8 cellular contexts compared by ENCODE assay signal in the genomic region with DNA sequence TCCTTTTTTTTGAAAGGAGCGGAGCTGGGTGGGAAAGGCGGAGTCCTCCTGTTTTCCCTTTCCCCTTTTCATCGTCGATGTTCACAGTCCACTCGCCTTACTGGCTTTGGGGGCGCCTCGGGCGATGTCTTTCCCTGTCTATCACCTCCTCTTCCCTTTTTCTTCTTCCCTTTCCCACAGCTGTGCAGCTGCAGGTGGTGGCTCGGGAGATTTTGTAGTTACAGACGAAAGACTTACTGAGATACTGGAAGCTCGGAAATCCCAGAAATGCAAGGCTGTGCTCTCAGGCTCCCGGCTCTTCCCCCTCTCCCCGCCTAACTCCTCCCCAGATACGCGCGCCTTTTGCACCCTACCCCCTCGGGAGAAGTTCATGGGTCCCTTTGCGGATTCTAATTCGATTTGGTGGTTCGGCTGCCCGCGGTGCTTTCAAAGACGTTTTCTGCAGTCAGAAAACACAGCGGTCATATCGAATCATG. TPM values are rescaled to one million over a fixed set of nuclear protein-coding genes. Genes with fewer than 3 reads are reported as not detected.
DNase-seq lines count a peak whose midpoint lies in the region; ATAC-seq and TF ChIP-seq lines count a peak whose summit lies in the region.

No MANE protein-coding gene starts in this region.

- TF ChIP-seq CTCF in ascending aorta (IDR thresholded peaks at IDR 0.05) (no peak), gastrocnemius medialis (IDR thresholded peaks at IDR 0.05 in 4 of 5, conservative IDR thresholded peaks at IDR 0.05 in 1 of 5) (no peak)

- in situ Hi-C loops in gastrocnemius medialis (cut with MboI; ENCODE audit: low sequenced_read_pairs in 4 of 4), result loop anchor here in 1 of 4 donors (25.0 kb wide), 1 partner anchor 764 kb away; no protein-coding TSS in a partner anchor

- H3K27ac ChIP-seq in ascending aorta (peak overlapping the region; percentile 90 to 95), gastrocnemius medialis (peak overlapping the region; percentile 88 to 96 (median 94))

- peak overlapping the region; percentile 59 to 77 for H3K4me3 ChIP-seq in ascending aorta
- H3K4me3 ChIP-seq in iPS-15b (ENCODE audit: low read depth, low read length), result peak overlapping the region; percentile 82
- H3K4me3 ChIP-seq in gastrocnemius medialis, result peak overlapping the region; percentile 79 to 97 (median 90)

- H3K9ac ChIP-seq in iPS-15b (ENCODE audit: low read depth, low read length), result peak overlapping the region; percentile 76

- DNase-seq in activated CD8-positive, alpha-beta memory T cell treated with anti-CD3 and anti-CD28 coated beads for 24 hours, result peak; percentile 65
- no peak for DNase-seq in activated CD8-positive, alpha-beta memory T cell treated with anti-CD3 and anti-CD28 coated beads, Interleukin-2, amount 50 U/mL, for 4 hours
- DNase-seq in NCI-H69 (lab: John Stamatoyannopoulos, UW) (peak; percentile 73), ascending aorta (ENCODE audit: low spot score in 2 of 2) (no peak), gastrocnemius medialis (no peak)

- TF ChIP-seq POLR2A in gastrocnemius medialis (IDR thresholded peaks at IDR 0.05), result peak in 1 of 2 donors; percentile 7

- H3K27me3 ChIP-seq in ascending aorta (no peaks in the 10 kb centered on the region), iPS-15b (ENCODE audit: control insufficient read depth, insufficient read depth, low read length) (peaks cover 15% of the 10 kb centered on the region), gastrocnemius medialis (no peaks in the 10 kb centered on the region)

- H3K36me3 ChIP-seq in ascending aorta, result no peaks in the 10 kb centered on the region
- H3K36me3 ChIP-seq in iPS-15b (ENCODE audit: control insufficient read depth, insufficient read depth, low read length), result no peaks in the 10 kb centered on the region
- no peaks in the 10 kb centered on the region for H3K36me3 ChIP-seq in gastrocnemius medialis

- H3K9me3 ChIP-seq in ascending aorta (no peaks in the 10 kb centered on the region), iPS-15b (ENCODE audit: control insufficient read depth, insufficient read depth, low read length) (no peaks in the 10 kb centered on the region), gastrocnemius medialis (no peaks in the 10 kb centered on the region)

- peaks cover 4 to 36% of the 10 kb centered on the region in 2 donors for H3K4me1 ChIP-seq in ascending aorta
- H3K4me1 ChIP-seq in iPS-15b (ENCODE audit: control insufficient read depth, insufficient read depth, low read length), result peaks cover 4% of the 10 kb centered on the region
- H3K4me1 ChIP-seq in gastrocnemius medialis, result peaks cover 24 to 27% of the 10 kb centered on the region in 2 donors

- ATAC-seq in gastrocnemius medialis (no peak), HG03175 (IDR thresholded peaks at IDR 0.05; ENCODE audit: unreplicated experiment) (no peak), HG03342 (IDR thresholded peaks at IDR 0.05; ENCODE audit: unreplicated experiment) (no peak)

- intact Hi-C loops in ascending aorta (cut with DNase I) (loop anchor here (1.0 to 10.0 kb wide), 4 partner anchors 33 to 436 kb away; no protein-coding TSS in a partner anchor), gastrocnemius medialis (cut with DNase I; ENCODE audit: low total_unique reads) (loop anchor here (2.0 kb wide), 1 partner anchor 24 kb away; no protein-coding TSS in a partner anchor)

RNA-seq across cellular contexts. Expression of a gene that starts 1.3 kb away (rescaled TPM):
- total RNA-seq in ascending aorta (48.0 TPM), gastrocnemius medialis (100 to 1,000 TPM in 1 of 4 donors, 10 to 100 TPM in 3; 11.3 to 104 (median 47.9) TPM)

RNA-seq across cellular contexts. Expression of a gene that starts 52.9 kb away (rescaled TPM):
- total RNA-seq in ascending aorta (6.5 TPM), gastrocnemius medialis (under 1 TPM in 1 of 4 donors, not detected in 3; 0.12 TPM)

Comparison
In these comparisons a context has a peak if more than half of its experiments do, and no peak if none do; other contexts are left out.
1. DNase-seq: peak in activated CD8-positive, alpha-beta memory T cell treated with anti-CD3 and anti-CD28 coated beads for 24 hours (single experiment) and NCI-H69 (single experiment); none in activated CD8-positive, alpha-beta memory T cell treated with anti-CD3 and anti-CD28 coated beads, Interleukin-2, amount 50 U/mL, for 4 hours (single experiment), ascending aorta (0 of 2) and gastrocnemius medialis (0 of 2).
2. Peak in every context shown above with its lines, with median percentiles within 50 percentile points of each other: H3K4me3 ChIP-seq.